ENCODE assay signal across 2 cellular contexts in the genomic region with DNA sequence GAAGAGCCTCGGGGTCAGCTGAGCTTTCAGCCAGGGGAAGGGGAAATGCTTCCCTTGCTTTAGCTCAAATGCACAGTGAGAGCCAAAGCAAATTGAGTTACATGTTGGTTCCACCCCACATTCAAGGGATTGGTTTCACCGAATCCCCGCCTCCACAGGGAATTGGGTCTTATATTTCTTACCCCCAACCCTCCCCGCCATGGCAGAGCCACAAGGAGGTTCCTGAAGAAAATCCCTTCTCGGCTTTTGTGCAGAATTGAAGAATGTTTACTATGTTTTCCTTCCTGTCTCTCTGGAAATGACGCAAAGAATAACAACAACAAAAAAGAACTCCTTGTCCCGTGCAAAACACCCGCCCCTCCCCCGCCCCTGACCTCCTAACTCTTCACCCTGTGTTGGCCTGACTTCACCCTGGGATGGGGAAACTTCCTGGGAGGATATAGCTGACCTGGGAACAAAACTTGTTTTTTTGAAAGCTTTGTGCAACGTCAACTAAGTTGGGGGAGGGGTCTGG.
TF ChIP-seq lines count a peak whose summit lies in the region.

No MANE protein-coding gene starts in this region.

TF ChIP-seq in IMR-90, 13 proteins besides CTCF, POLR2A, EP300 and RAD21:
- no peak for TF ChIP-seq BHLHE40 (IDR thresholded peaks at IDR 0.05; ENCODE audit: low read depth, low read length)
- no peak for TF ChIP-seq RFX5 (IDR thresholded peaks at IDR 0.05; ENCODE audit: low read depth, low read length)
- TF ChIP-seq NFE2L2 (IDR thresholded peaks at IDR 0.05; ENCODE audit: low read depth, low read length): no peak
- TF ChIP-seq SMC3 (IDR thresholded peaks at IDR 0.05; ENCODE audit: low read depth, low read length): no peak
- TF ChIP-seq CEBPB (IDR thresholded peaks at IDR 0.05; ENCODE audit: low read depth, low read length): no peak
- TF ChIP-seq MXI1 (IDR thresholded peaks at IDR 0.05; ENCODE audit: borderline replicate concordance, low read depth, low read length): no peak
- TF ChIP-seq, protein P1, sequence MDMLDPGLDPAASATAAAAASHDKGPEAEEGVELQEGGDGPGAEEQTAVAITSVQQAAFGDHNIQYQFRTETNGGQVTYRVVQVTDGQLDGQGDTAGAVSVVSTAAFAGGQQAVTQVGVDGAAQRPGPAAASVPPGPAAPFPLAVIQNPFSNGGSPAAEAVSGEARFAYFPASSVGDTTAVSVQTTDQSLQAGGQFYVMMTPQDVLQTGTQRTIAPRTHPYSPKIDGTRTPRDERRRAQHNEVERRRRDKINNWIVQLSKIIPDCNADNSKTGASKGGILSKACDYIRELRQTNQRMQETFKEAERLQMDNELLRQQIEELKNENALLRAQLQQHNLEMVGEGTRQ (IDR thresholded peaks at IDR 0.05; ENCODE audit: low read depth, low read length): no peak
- no peak for TF ChIP-seq RCOR1 (IDR thresholded peaks at IDR 0.05; ENCODE audit: insufficient replicate concordance, low read length)
- no peak for TF ChIP-seq CHD1 (IDR thresholded peaks at IDR 0.05; ENCODE audit: low read depth, low read length)
- TF ChIP-seq MAFK (IDR thresholded peaks at IDR 0.05; ENCODE audit: low read depth, low read length): no peak
- no peak for TF ChIP-seq MAZ (IDR thresholded peaks at IDR 0.05; ENCODE audit: borderline replicate concordance, low read depth, low read length)
- no peak for TF ChIP-seq ELK1 (IDR thresholded peaks at IDR 0.05; ENCODE audit: borderline replicate concordance, low read depth, low read length)
- no peak for TF ChIP-seq FOS (IDR thresholded peaks at IDR 0.05; ENCODE audit: low read depth, low read length)

TF ChIP-seq in liver, 16 proteins besides CTCF, POLR2A, EP300 and RAD21:
- TF ChIP-seq RXRA (IDR thresholded peaks at IDR 0.05) (peak; percentile 100), REST (IDR thresholded peaks at IDR 0.05) (peak; percentile 70), MAX (IDR thresholded peaks at IDR 0.05) (peak; percentile 91), TAF1 (conservative IDR thresholded peaks at IDR 0.05) (peak; percentile 80), FOXA1 (IDR thresholded peaks at IDR 0.05) (peak; percentile 22), JUND (IDR thresholded peaks at IDR 0.05) (peak; percentile 63 to 84), NR2F2 (IDR thresholded peaks at IDR 0.05) (peak; percentile 99), HNF4A (conservative IDR thresholded peaks at IDR 0.05) (peak; percentile 63 to 75), FOXA2 (IDR thresholded peaks at IDR 0.05) (peak; percentile 34), ATF3 (IDR thresholded peaks at IDR 0.05) (peak; percentile 76), EGR1 (IDR thresholded peaks at IDR 0.05; ENCODE audit: low read depth in 2 of 2) (peak in 1 of 2 donors; percentile 84), YY1 (IDR thresholded peaks at IDR 0.05) (peak; percentile 85), HNF4G (IDR thresholded peaks at IDR 0.05) (peak; percentile 22), GABPA (IDR thresholded peaks at IDR 0.05 in 1 of 2, conservative IDR thresholded peaks at IDR 0.05 in 1 of 2) (peak; percentile 56 to 82), SP1 (IDR thresholded peaks at IDR 0.05) (peak; percentile 99)
- TF ChIP-seq, protein P2, sequence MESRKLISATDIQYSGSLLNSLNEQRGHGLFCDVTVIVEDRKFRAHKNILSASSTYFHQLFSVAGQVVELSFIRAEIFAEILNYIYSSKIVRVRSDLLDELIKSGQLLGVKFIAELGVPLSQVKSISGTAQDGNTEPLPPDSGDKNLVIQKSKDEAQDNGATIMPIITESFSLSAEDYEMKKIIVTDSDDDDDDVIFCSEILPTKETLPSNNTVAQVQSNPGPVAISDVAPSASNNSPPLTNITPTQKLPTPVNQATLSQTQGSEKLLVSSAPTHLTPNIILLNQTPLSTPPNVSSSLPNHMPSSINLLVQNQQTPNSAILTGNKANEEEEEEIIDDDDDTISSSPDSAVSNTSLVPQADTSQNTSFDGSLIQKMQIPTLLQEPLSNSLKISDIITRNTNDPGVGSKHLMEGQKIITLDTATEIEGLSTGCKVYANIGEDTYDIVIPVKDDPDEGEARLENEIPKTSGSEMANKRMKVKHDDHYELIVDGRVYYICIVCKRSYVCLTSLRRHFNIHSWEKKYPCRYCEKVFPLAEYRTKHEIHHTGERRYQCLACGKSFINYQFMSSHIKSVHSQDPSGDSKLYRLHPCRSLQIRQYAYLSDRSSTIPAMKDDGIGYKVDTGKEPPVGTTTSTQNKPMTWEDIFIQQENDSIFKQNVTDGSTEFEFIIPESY (IDR thresholded peaks at IDR 0.05): peak; percentile 89
